18 cellular contexts compared by ENCODE assay signal in the genomic region with DNA sequence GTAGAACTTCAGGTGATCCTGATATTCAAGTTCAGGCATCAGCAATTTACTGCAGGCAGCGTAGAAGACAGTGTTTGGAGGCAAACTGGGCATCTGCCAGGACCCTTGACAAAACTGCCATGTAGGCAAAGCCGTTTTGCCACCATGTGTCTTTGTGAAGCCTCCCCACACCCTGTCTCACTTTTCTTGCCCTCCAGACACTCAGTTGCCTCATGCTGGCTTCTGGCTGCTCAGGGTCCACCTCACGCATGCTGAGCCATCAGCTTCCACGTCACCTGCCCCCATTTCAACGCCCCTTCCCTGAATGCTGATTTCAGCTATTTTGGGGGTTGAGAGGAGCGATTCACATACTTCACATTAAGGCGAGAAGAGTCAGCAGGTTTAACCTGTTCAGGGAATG.
"Had no signal": no experiment of that assay in that cellular context is flagged by ENCODE, and none has a peak within 500 bp of the region (broad histone marks: within the 10 kb centered on the region; RNA-seq: fewer than 3 reads in every experiment).

No MANE protein-coding gene starts in this region.

- H3K4me1 ChIP-seq: uterus had no signal

- H3K4me2 ChIP-seq: smooth muscle cell had no signal

- H3K9me3 ChIP-seq: esophagus squamous epithelium, gastroesophageal sphincter, mucosa of descending colon, neutrophil, upper lobe of left lung, uterus had no signal

- H3K36me3 ChIP-seq: esophagus squamous epithelium, gastroesophageal sphincter, neutrophil, upper lobe of left lung, uterus had no signal

- DNase-seq: effector memory CD8-positive, alpha-beta T cell; esophagus squamous epithelium; foreskin fibroblast; glutamatergic neuron; left colon; left ventricle myocardium superior; mucosa of descending colon; naive thymus-derived CD8-positive, alpha-beta T cell; right cardiac atrium; stimulated activated CD4-positive, alpha-beta T cell treated with anti-CD3 and anti-CD28 coated beads, Interleukin-2, amount 100 ng/mL, for 48 hours; stimulated activated naive CD4-positive, alpha-beta T cell treated with Interleukin-2 at 50 U/mL for 16 hours; upper lobe of left lung; uterus had no signal

- H3K27ac ChIP-seq: epithelial cell of prostate, esophagus squamous epithelium, neutrophil, upper lobe of left lung, uterus had no signal

- ATAC-seq: effector memory CD8-positive, alpha-beta T cell; gastroesophageal sphincter; left colon; left ventricle myocardium superior; mucosa of descending colon; naive thymus-derived CD8-positive, alpha-beta T cell; right cardiac atrium had no signal

- H3K4me3 ChIP-seq: esophagus squamous epithelium, gastroesophageal sphincter, lung, mucosa of descending colon, smooth muscle cell, upper lobe of left lung, uterus had no signal

- H3K27me3 ChIP-seq: esophagus squamous epithelium, gastroesophageal sphincter, neutrophil, upper lobe of left lung, uterus had no signal
